ENCODE assay signal across 8 cellular contexts in genomic region chr3:47162695-47163022, GRCh38. TPM values are rescaled to one million over a fixed set of nuclear protein-coding genes. Genes with fewer than 3 reads are reported as not detected.
A peak's percentile ranks its signal among the peaks of the same experiment; 100 is the strongest.
DNase-seq lines count a peak whose midpoint lies in the region; ATAC-seq, FAIRE-seq and TF ChIP-seq lines count a peak whose summit lies in the region.

No MANE protein-coding gene starts in this region.

- H2AK5ac ChIP-seq in mesendoderm (ENCODE audit: low read length) = no peak overlapping the region

- no peak for TF ChIP-seq CTCF in bronchial epithelial cell (IDR thresholded peaks at IDR 0.05; ENCODE audit: insufficient read depth, low read length, severe bottlenecking)

- H2AFZ ChIP-seq in Karpas-422 (ENCODE audit: low read length) = no peak overlapping the region

- POLR2A ChIA-PET in HEK293T (lab: Yijun Ruan, JAX) = interaction anchor here (1.3 to 1.8 kb wide), 2 partner anchors 81 to 180 kb away, joined by 3 to 4 read pairs; no protein-coding TSS in a partner anchor

- H3K56ac ChIP-seq in mesendoderm (ENCODE audit: low read length) = peak overlapping the region; percentile 92

- no peak overlapping the region for H4K8ac ChIP-seq in mesendoderm (ENCODE audit: low read depth, low read length)

- no peak for DNase-seq in CD4-positive, CD25-positive, alpha-beta regulatory T cell
- DNase-seq in Karpas-422 = no peak
- peak; percentile 28 for DNase-seq in bronchial epithelial cell (ENCODE audit: low read depth)
- DNase-seq in mesendoderm = peak; percentile 45
- DNase-seq in HEK293T (ENCODE audit: extremely low spot score) = no peak

- peaks cover 28% of the 10 kb centered on the region for H4K20me1 ChIP-seq in Karpas-422 (ENCODE audit: insufficient read depth, low read depth, low read length)

- H3K9me3 ChIP-seq in CD4-positive, CD25-positive, alpha-beta regulatory T cell (ENCODE audit: control insufficient read depth in 2 of 2, low read length in 2 of 2) = no peaks in the 10 kb centered on the region
- H3K9me3 ChIP-seq in Karpas-422 (ENCODE audit: low read length) = no peaks in the 10 kb centered on the region

- no peak for FAIRE-seq in bronchial epithelial cell (lab: Jason Lieb, UNC)

- no peaks in the 10 kb centered on the region for H3K9me2 ChIP-seq in Karpas-422 (replicated peaks; ENCODE audit: insufficient read depth, low read length)

- H3K27ac Mint-ChIP-seq in CD4-positive, CD25-positive, alpha-beta regulatory T cell = peak overlapping the region; percentile 98 to 99 (median 98)

- H3K36me3 ChIP-seq in CD4-positive, CD25-positive, alpha-beta regulatory T cell (ENCODE audit: control insufficient read depth, insufficient read depth, low read length) = no peaks in the 10 kb centered on the region
- peaks cover 13% of the 10 kb centered on the region; the same call in 1 of the 2 replicates for H3K36me3 ChIP-seq in Karpas-422 (ENCODE audit: insufficient read depth, low read length)
- no peaks in the 10 kb centered on the region for H3K36me3 ChIP-seq in bronchial epithelial cell (ENCODE audit: control insufficient read depth, insufficient read depth, low read length)
- no peaks in the 10 kb centered on the region for H3K36me3 ChIP-seq in mesendoderm (ENCODE audit: control insufficient read depth, insufficient read depth, low read length)

- peaks cover 13% of the 10 kb centered on the region for H3K79me1 ChIP-seq in mesendoderm (ENCODE audit: low read length)

- H3K4me2 ChIP-seq in Karpas-422 (ENCODE audit: low read depth, low read length, poor library complexity, severe bottlenecking) (peak overlapping the region; percentile 83), mesendoderm (ENCODE audit: low read length) (peak overlapping the region; percentile 72)

- peaks cover 11% of the 10 kb centered on the region for H3K27me3 Mint-ChIP-seq in CD4-positive, CD25-positive, alpha-beta regulatory T cell

- H2BK120ac ChIP-seq in mesendoderm (ENCODE audit: low read depth, low read length) = no peak overlapping the region

- H3K18ac ChIP-seq in mesendoderm (ENCODE audit: low read length) = no peak overlapping the region

- no peak overlapping the region for H2BK5ac ChIP-seq in mesendoderm (ENCODE audit: low read length)

- H4K5ac ChIP-seq in mesendoderm (ENCODE audit: low read length) = no peak overlapping the region

- peaks cover 71% of the 10 kb centered on the region for H3K79me2 ChIP-seq in Karpas-422 (ENCODE audit: low read length)
- H3K79me2 ChIP-seq in mesendoderm (ENCODE audit: control insufficient read depth, insufficient read depth, low read length) = peaks cover 64% of the 10 kb centered on the region

- peaks cover 45 to 69% (median 56%) of the 10 kb centered on the region in 4 donors for H3K4me1 Mint-ChIP-seq in CD4-positive, CD25-positive, alpha-beta regulatory T cell

- CTCF ChIA-PET in HEK293T (lab: Yijun Ruan, JAX) = no interaction called here

- no peaks in the 10 kb centered on the region for H3K36me3 Mint-ChIP-seq in CD4-positive, CD25-positive, alpha-beta regulatory T cell

- H3K4me1 ChIP-seq in CD4-positive, CD25-positive, alpha-beta regulatory T cell (ENCODE audit: control insufficient read depth, insufficient read depth, low read length, poor library complexity, severe bottlenecking) = peaks cover 58% of the 10 kb centered on the region
- H3K4me1 ChIP-seq in Karpas-422 (ENCODE audit: low read length) (peaks cover 58% of the 10 kb centered on the region), mesendoderm (ENCODE audit: control insufficient read depth, low read depth, low read length) (peaks cover 2% of the 10 kb centered on the region)

- no peak overlapping the region for H2BK15ac ChIP-seq in mesendoderm (replicated peaks; ENCODE audit: low read depth)

- peak overlapping the region; percentile 97 for H3K4me3 ChIP-seq in CD4-positive, CD25-positive, alpha-beta regulatory T cell (ENCODE audit: low read depth, low read length)
- H3K4me3 ChIP-seq in Karpas-422 (ENCODE audit: low read length) (peak overlapping the region; percentile 72), bronchial epithelial cell (ENCODE audit: low read depth, low read length) (peak overlapping the region; percentile 96), mesendoderm (ENCODE audit: low read length) (peak overlapping the region; percentile 95)

- ATAC-seq in CD4-positive, CD25-positive, alpha-beta regulatory T cell (ENCODE audit: low read depth in 2 of 2) = no peak
- ATAC-seq in GM18519 (IDR thresholded peaks at IDR 0.05; ENCODE audit: low FRiP score, unreplicated experiment) (no peak), HG03439 (IDR thresholded peaks at IDR 0.05; ENCODE audit: unreplicated experiment) (no peak), GM21528 (IDR thresholded peaks at IDR 0.05; ENCODE audit: low FRiP score, unreplicated experiment) (no peak)

- H3K9ac ChIP-seq in Karpas-422 (ENCODE audit: low read length) = peak overlapping the region; percentile 80
- H3K9ac ChIP-seq in mesendoderm (ENCODE audit: low read length) = peak overlapping the region; percentile 97

- no peaks in the 10 kb centered on the region for H3K27me3 ChIP-seq in CD4-positive, CD25-positive, alpha-beta regulatory T cell (ENCODE audit: control insufficient read depth, insufficient read depth, low read length)
- no peaks in the 10 kb centered on the region for H3K27me3 ChIP-seq in Karpas-422 (ENCODE audit: low read length)
- no peaks in the 10 kb centered on the region for H3K27me3 ChIP-seq in bronchial epithelial cell (ENCODE audit: control insufficient read depth, insufficient read depth, low read length)
- H3K27me3 ChIP-seq in mesendoderm (ENCODE audit: insufficient read depth, low read length, poor library complexity) = no peaks in the 10 kb centered on the region

- peaks cover 0 to 2% (median 0%) of the 10 kb centered on the region in 7 donors for H3K9me3 Mint-ChIP-seq in CD4-positive, CD25-positive, alpha-beta regulatory T cell

- H3K23ac ChIP-seq in mesendoderm (ENCODE audit: low read length) = no peak overlapping the region

- H3K4ac ChIP-seq in mesendoderm (ENCODE audit: low read depth, low read length) = no peak overlapping the region

- WGBS in mesendoderm (ENCODE audit: extremely low coverage, insufficient coverage, low lambda C conversion rate) = no CpG with 5 or more reads among the region's 6 CpGs

- peak overlapping the region; percentile 92 for H3K27ac ChIP-seq in CD4-positive, CD25-positive, alpha-beta regulatory T cell (ENCODE audit: insufficient read depth, low read length, poor library complexity, severe bottlenecking)
- peak overlapping the region; percentile 84 for H3K27ac ChIP-seq in Karpas-422 (ENCODE audit: low read length)
- H3K27ac ChIP-seq in mesendoderm (ENCODE audit: low read depth, low read length) = no peak overlapping the region

- H3K4me3 Mint-ChIP-seq in CD4-positive, CD25-positive, alpha-beta regulatory T cell = peak overlapping the region; percentile 95 to 99 (median 98)

TF ChIP-seq in HEK293T, 16 proteins besides CTCF, POLR2A, EP300 and RAD21:
- no peak for TF ChIP-seq PKNOX1 (IDR thresholded peaks at IDR 0.05)
- TF ChIP-seq SUZ12 (IDR thresholded peaks at IDR 0.05) = no peak
- TF ChIP-seq TARDBP (IDR thresholded peaks at IDR 0.05) = no peak
- TF ChIP-seq NFRKB (IDR thresholded peaks at IDR 0.05) = no peak
- no peak for TF ChIP-seq SP1 (IDR thresholded peaks at IDR 0.05)
- TF ChIP-seq ARNT (IDR thresholded peaks at IDR 0.05) = no peak
- no peak for TF ChIP-seq ZNF384 (IDR thresholded peaks at IDR 0.05)
- TF ChIP-seq L3MBTL2 (conservative IDR thresholded peaks at IDR 0.05) = no peak
- TF ChIP-seq FOXA1 (IDR thresholded peaks at IDR 0.05) = no peak
- TF ChIP-seq BHLHE40 (IDR thresholded peaks at IDR 0.05; ENCODE audit: borderline replicate concordance) = no peak
- TF ChIP-seq HDGF (IDR thresholded peaks at IDR 0.05; ENCODE audit: borderline replicate concordance) = no peak
- no peak for TF ChIP-seq FOXK2 (IDR thresholded peaks at IDR 0.05)
- no peak for TF ChIP-seq CTBP1 (IDR thresholded peaks at IDR 0.05; ENCODE audit: borderline replicate concordance)
- TF ChIP-seq LEF1 (IDR thresholded peaks at IDR 0.05; ENCODE audit: borderline replicate concordance) = no peak
- no peak for TF ChIP-seq FOXM1 (IDR thresholded peaks at IDR 0.05; ENCODE audit: borderline replicate concordance)
- TF ChIP-seq ELF4 (IDR thresholded peaks at IDR 0.05) = no peak

RNA-seq across cellular contexts. Expression of gene SETD2, which starts 1.3 kb away (rescaled TPM):
- 93.7 TPM for total RNA-seq in CD4-positive, CD25-positive, alpha-beta regulatory T cell
- 10 to 100 TPM; 10.4 to 12.3 (median 11.1) TPM for polyA plus RNA-seq in CD4-positive, CD25-positive, alpha-beta regulatory T cell
- 56.2 and 60.2 TPM in 2 replicates for total RNA-seq in Karpas-422 (2014; rRNA removed; shearing (Covaris generic); ENCODE audit: low replicate concordance)
- 19.7 and 26.9 TPM in 2 replicates for total RNA-seq in bronchial epithelial cell
- polyA plus RNA-seq in mesendoderm (2013, experiment 1 of 2) = 21.0 TPM
- 20.5 TPM for polyA plus RNA-seq in mesendoderm (2013, experiment 2 of 2)

Comparison
In these comparisons a context has a peak if more than half of its experiments do, and no peak if none do; other contexts are left out.
1. DNase-seq: peak in bronchial epithelial cell (single experiment) and mesendoderm (single experiment); none in CD4-positive, CD25-positive, alpha-beta regulatory T cell (0 of 3), Karpas-422 (single experiment) and HEK293T (single experiment).
2. Peak in every context shown above with its lines, with median percentiles within 50 percentile points of each other: H3K4me3 ChIP-seq.